ENCODE assay signal across 2 cellular contexts in genomic region chr20:22862645-22863230, GRCh38.
TF ChIP-seq lines count a peak whose summit lies in the region.

No MANE protein-coding gene starts in this region.

TF ChIP-seq in endothelial cell of umbilical vein, 7 proteins besides CTCF, POLR2A, EP300 and RAD21:
- no peak for TF ChIP-seq MAX (IDR thresholded peaks at IDR 0.05; ENCODE audit: insufficient read depth, insufficient read length)
- no peak for TF ChIP-seq FOS (IDR thresholded peaks at IDR 0.05; ENCODE audit: borderline replicate concordance, insufficient read depth, low read length)

TF ChIP-seq in HEK293T, 16 proteins besides CTCF, POLR2A, EP300 and RAD21 (continued from another document):
- TF ChIP-seq PKNOX1 (IDR thresholded peaks at IDR 0.05) (no peak), FOXK2 (IDR thresholded peaks at IDR 0.05) (no peak)
TF ChIP-seq in HEK293T: peak in this region for 0.
